9 cellular contexts compared by ENCODE assay signal in genomic region chr17:40319651-40320550, GRCh38. TPM values are rescaled to one million over a fixed set of nuclear protein-coding genes. Genes with fewer than 3 reads are reported as not detected.
DNase-seq lines count a peak whose midpoint lies in the region; ATAC-seq and TF ChIP-seq lines count a peak whose summit lies in the region.
"Had no signal": no experiment of that assay in that cellular context is flagged by ENCODE, and none has a peak within 500 bp of the region (broad histone marks: within the 10 kb centered on the region; RNA-seq: fewer than 3 reads in every experiment).

No MANE protein-coding gene starts in this region.

- intact Hi-C loops in esophagus squamous epithelium (cut with DNase I) (no loop called here), spleen (cut with DNase I; ENCODE audit: low total_unique reads) (no loop called here)

- no peak for TF ChIP-seq CTCF in HFFc6 (IDR thresholded peaks at IDR 0.05)
- TF ChIP-seq CTCF in esophagus squamous epithelium (IDR thresholded peaks at IDR 0.05): no peak
- no peak for TF ChIP-seq CTCF in spleen (IDR thresholded peaks at IDR 0.05 in 8 of 11, conservative IDR thresholded peaks at IDR 0.05 in 3 of 11)

- H3K4me1 Mint-ChIP-seq in HFFc6 (ENCODE audit: low read depth): peaks cover 61% of the 10 kb centered on the region

- H3K4ac ChIP-seq in mesendoderm (ENCODE audit: low read depth, low read length): no peak overlapping the region

- H4K8ac ChIP-seq in mesendoderm (ENCODE audit: low read depth, low read length): no peak overlapping the region

- H2BK15ac ChIP-seq in mesendoderm (replicated peaks; ENCODE audit: low read depth): no peak overlapping the region

- no peaks in the 10 kb centered on the region for H3K27me3 ChIP-seq in esophagus squamous epithelium
- no peaks in the 10 kb centered on the region for H3K27me3 ChIP-seq in spleen (replicated peaks in 1 of 7)
- no peaks in the 10 kb centered on the region for H3K27me3 ChIP-seq in mesendoderm (ENCODE audit: insufficient read depth, low read length, poor library complexity)

- peak overlapping the region in 3 of 4 donors; percentile 89 to 96 (median 92) for H3K4me3 ChIP-seq in esophagus squamous epithelium
- peak overlapping the region; percentile 85 to 100 (median 98) for H3K4me3 ChIP-seq in spleen
- no peak overlapping the region for H3K4me3 ChIP-seq in mesendoderm (ENCODE audit: low read length)

- peak overlapping the region; percentile 100 for H3K27ac Mint-ChIP-seq in HFFc6

- no peak overlapping the region for H3K18ac ChIP-seq in mesendoderm (ENCODE audit: low read length)

- peak overlapping the region; percentile 98 for H3K4me3 Mint-ChIP-seq in HFFc6

- no peak overlapping the region for H2AK5ac ChIP-seq in mesendoderm (ENCODE audit: low read length)

- peaks cover 21% of the 10 kb centered on the region for H3K79me1 ChIP-seq in mesendoderm (ENCODE audit: low read length)

- no peak overlapping the region for H2BK120ac ChIP-seq in mesendoderm (ENCODE audit: low read depth, low read length)

- H3K36me3 ChIP-seq in esophagus squamous epithelium: no peaks in the 10 kb centered on the region
- no peaks in the 10 kb centered on the region for H3K36me3 ChIP-seq in spleen
- H3K36me3 ChIP-seq in mesendoderm (ENCODE audit: control insufficient read depth, insufficient read depth, low read length): no peaks in the 10 kb centered on the region

- ATAC-seq in HG03045 (IDR thresholded peaks at IDR 0.05; ENCODE audit: unreplicated experiment): no peak

- WGBS in esophagus squamous epithelium, 2 donors: 51 to 52% methylated on average over 7 to 9 of the region's 11 CpGs
- WGBS in spleen, 5 donors: 25 to 37% (median 34%) methylated on average over 11 of the region's 11 CpGs
- WGBS in mesendoderm (ENCODE audit: extremely low coverage, insufficient coverage, low lambda C conversion rate): no CpG with 5 or more reads among the region's 11 CpGs

- no peaks in the 10 kb centered on the region for H3K9me3 ChIP-seq in esophagus squamous epithelium
- H3K9me3 ChIP-seq in spleen: no peaks in the 10 kb centered on the region

- H3K56ac ChIP-seq in mesendoderm (ENCODE audit: low read length): no peak overlapping the region

- TF ChIP-seq POLR2A in esophagus squamous epithelium (IDR thresholded peaks at IDR 0.05) (no peak), spleen (IDR thresholded peaks at IDR 0.05) (no peak)

- H4K5ac ChIP-seq in mesendoderm (ENCODE audit: low read length): no peak overlapping the region

- H3K4me1 ChIP-seq in esophagus squamous epithelium (peaks cover 73 to 98% (median 90%) of the 10 kb centered on the region in 3 donors), spleen (peaks cover 73 to 99% (median 92%) of the 10 kb centered on the region in 6 donors), mesendoderm (ENCODE audit: control insufficient read depth, low read depth, low read length) (peaks cover 11% of the 10 kb centered on the region)

- no peak overlapping the region for H3K4me2 ChIP-seq in mesendoderm (ENCODE audit: low read length)

- H2BK5ac ChIP-seq in mesendoderm (ENCODE audit: low read length): no peak overlapping the region

- peak overlapping the region; percentile 63 to 97 (median 92) for H3K27ac ChIP-seq in esophagus squamous epithelium
- peak overlapping the region in 7 of 8 donors; percentile 41 to 97 (median 92) for H3K27ac ChIP-seq in spleen
- H3K27ac ChIP-seq in mesendoderm (ENCODE audit: low read depth, low read length): no peak overlapping the region

- peaks cover 8% of the 10 kb centered on the region for H3K79me2 ChIP-seq in mesendoderm (ENCODE audit: control insufficient read depth, insufficient read depth, low read length)

- no peak overlapping the region for H3K23ac ChIP-seq in mesendoderm (ENCODE audit: low read length)

- H3K36me3 Mint-ChIP-seq in HFFc6 (ENCODE audit: low read depth): 0 out of 2 replicates have a peak, but pooled peaks cover 8% of the 10 kb centered on the region

- no peaks in the 10 kb centered on the region for H3K9me3 Mint-ChIP-seq in HFFc6

- DNase-seq in HFFc6 (no peak), esophagus squamous epithelium (lab: John Stamatoyannopoulos, UW) (no peak), spleen (peak; percentile 93), mesendoderm (no peak), NCI-H510A (lab: John Stamatoyannopoulos, UW) (no peak), NCI-H82 (lab: John Stamatoyannopoulos, UW) (no peak)
- peak; percentile 61 to 77 for DNase-seq in activated CD8-positive, alpha-beta memory T cell treated with anti-CD3 and anti-CD28 coated beads for 4 hours (ENCODE audit: low read depth in 2 of 2)

- H3K9ac ChIP-seq in mesendoderm (ENCODE audit: low read length): no peak overlapping the region

- no peaks in the 10 kb centered on the region for H3K27me3 Mint-ChIP-seq in HFFc6 (ENCODE audit: insufficient read depth)

RNA-seq across cellular contexts. Expression of gene RARA, which starts 10.9 kb away (rescaled TPM):
- 10 to 100 TPM; 27.1 to 32.2 (median 28.8) TPM for total RNA-seq in HFFc6 (2021; fragmentation: NEBNext Ultra II Directional; extraction: Animal tissue kit (Norgen Biotek cat#: 25700))
- total RNA-seq in esophagus squamous epithelium (10 to 100 TPM in 2 of 4 donors, 1 to 10 TPM in 2; 6.7 to 14.2 (median 10.8) TPM), spleen (10 to 100 TPM; 56.6 to 95.1 (median 71.2) TPM)
- polyA plus RNA-seq in spleen: 10 to 100 TPM; 13.3 to 28.3 (median 14.8) TPM
- polyA plus RNA-seq in mesendoderm (2013, experiment 1 of 2): 30.6 TPM
- polyA plus RNA-seq in mesendoderm (2013, experiment 2 of 2): 29.9 TPM

RNA-seq across cellular contexts. Expression of gene CDC6, which starts 32.2 kb away (rescaled TPM):
- total RNA-seq in HFFc6 (2021; fragmentation: NEBNext Ultra II Directional; extraction: Animal tissue kit (Norgen Biotek cat#: 25700)): 10 to 100 TPM; 16.9 to 36.0 (median 31.5) TPM
- 10 to 100 TPM in 2 of 4 donors, 1 to 10 TPM in 2; 2.9 to 17.8 (median 9.8) TPM for total RNA-seq in esophagus squamous epithelium
- 10 to 100 TPM in 2 of 7 donors, 1 to 10 TPM in 5; 4.2 to 11.6 (median 5.7) TPM for total RNA-seq in spleen
- 1 to 10 TPM; 1.2 to 4.8 (median 4.1) TPM for polyA plus RNA-seq in spleen
- 114 TPM for polyA plus RNA-seq in mesendoderm (2013, experiment 1 of 2)
- polyA plus RNA-seq in mesendoderm (2013, experiment 2 of 2): 117 TPM

RNA-seq across cellular contexts. Expression of gene GJD3, which starts 44.6 kb away (rescaled TPM):
- total RNA-seq in HFFc6 (2021; fragmentation: NEBNext Ultra II Directional; extraction: Animal tissue kit (Norgen Biotek cat#: 25700)): 1 to 10 TPM in 2 of 6 experiments, under 1 TPM in 4; 0.36 to 1.4 (median 0.81) TPM
- total RNA-seq in esophagus squamous epithelium (1 to 10 TPM in 1 of 4 donors, under 1 TPM in 2, not detected in 1; 0.38 to 1.7 (median 0.47) TPM), spleen (10 to 100 TPM in 4 of 7 donors, 1 to 10 TPM in 3; 7.3 to 15.0 (median 10.4) TPM)
- polyA plus RNA-seq in spleen: 1 to 10 TPM in 1 of 3 donors, under 1 TPM in 2; 0.20 to 1.1 (median 0.33) TPM
- polyA plus RNA-seq in mesendoderm (2013, experiment 1 of 2): not detected
- polyA plus RNA-seq in mesendoderm (2013, experiment 2 of 2): not detected
- total RNA-seq: LHCN-M2 had no signal

Comparison
In these comparisons a context has a peak if more than half of its experiments do, and no peak if none do; other contexts are left out.
1. DNase-seq: peak in activated CD8-positive, alpha-beta memory T cell treated with anti-CD3 and anti-CD28 coated beads for 4 hours (2 of 2) and spleen (single experiment); none in HFFc6 (single experiment), esophagus squamous epithelium (single experiment), mesendoderm (single experiment), NCI-H510A (single experiment) and NCI-H82 (single experiment).